Comparison of ENCODE assay signal across 8 cellular contexts in genomic region chr1:62052946-62053345, GRCh38.
"Had no signal": no experiment of that assay in that cellular context is flagged by ENCODE, and none has a peak within 500 bp of the region (broad histone marks: within the 10 kb centered on the region; RNA-seq: fewer than 3 reads in every experiment).

No MANE protein-coding gene starts in this region.

- H3K4me3 ChIP-seq: GM23248, HAP-1 had no signal

- H2AFZ ChIP-seq: GM23248 had no signal

- ATAC-seq: HCT116, HepG2 had no signal

- H3K9me3 ChIP-seq: HAP-1 had no signal

- DNase-seq: GM23248, GOT3, H7, HFFc6 had no signal

- H3K27ac ChIP-seq: GM23248, HL-60 had no signal

- H3K36me3 ChIP-seq: HAP-1 had no signal
